In genomic region chr17:48618366-48618896, GRCh38 we compare ENCODE assay signal across 8 cellular contexts. TPM values are rescaled to one million over a fixed set of nuclear protein-coding genes. Genes with fewer than 3 reads are reported as not detected.
DNase-seq lines count a peak whose midpoint lies in the region; ATAC-seq and TF ChIP-seq lines count a peak whose summit lies in the region.

No MANE protein-coding gene starts in this region.

- DNase-seq in DMS153 treated with DMSO at 0.1 percent for 48 hours (lab: John Stamatoyannopoulos, UW; ENCODE audit: unreplicated experiment) (peak; percentile 88), Karpas-422 (peak; percentile 90), SJSA1 (ENCODE audit: low read depth in 1 of 2, low spot score in 2 of 2) (peak; percentile 87 to 89), fibroblast of villous mesenchyme (ENCODE audit: low read depth) (peak; percentile 79), non-pigmented ciliary epithelial cell (ENCODE audit: low read depth) (peak; percentile 26), substantia nigra (lab: John Stamatoyannopoulos, UW) (peak in 46 of 49 donors; percentile 3 to 84 (median 67))
- peak; percentile 94 for DNase-seq in activated effector memory CD4-positive, alpha-beta T cell treated with anti-CD3 and anti-CD28 coated beads, Interleukin-2, amount 50 U/mL, for 16 hours

- H3K27me3 ChIP-seq in Karpas-422 (ENCODE audit: low read length) (no peaks in the 10 kb centered on the region), SJSA1 (replicated peaks) (peaks cover 96% of the 10 kb centered on the region)

- H3K9me2 ChIP-seq in Karpas-422 (replicated peaks; ENCODE audit: insufficient read depth, low read length), result no peaks in the 10 kb centered on the region

- no peak overlapping the region for H2AFZ ChIP-seq in Karpas-422 (ENCODE audit: low read length)

- H3K9ac ChIP-seq in Karpas-422 (ENCODE audit: low read length), result no peak overlapping the region

- no peaks in the 10 kb centered on the region for H4K20me1 ChIP-seq in Karpas-422 (ENCODE audit: insufficient read depth, low read depth, low read length)

- H3K36me3 ChIP-seq in Karpas-422 (ENCODE audit: insufficient read depth, low read length) (no peaks in the 10 kb centered on the region), SJSA1 (no peaks in the 10 kb centered on the region)

- TF ChIP-seq CTCF in fibroblast of villous mesenchyme (IDR thresholded peaks at IDR 0.05; ENCODE audit: insufficient read depth, low read depth, low read length), result peak; percentile 94

- no peak overlapping the region for H3K4me2 ChIP-seq in Karpas-422 (ENCODE audit: low read depth, low read length, poor library complexity, severe bottlenecking)

- H3K79me2 ChIP-seq in Karpas-422 (ENCODE audit: low read length), result no peaks in the 10 kb centered on the region

- no peak overlapping the region for H3K4me3 ChIP-seq in Karpas-422 (ENCODE audit: low read length)
- H3K4me3 ChIP-seq in SJSA1, result no peak overlapping the region
- H3K4me3 ChIP-seq in fibroblast of villous mesenchyme (ENCODE audit: low read depth, low read length), result no peak overlapping the region

- H3K9me3 ChIP-seq in Karpas-422 (ENCODE audit: low read length) (no peaks in the 10 kb centered on the region), SJSA1 (replicated peaks) (no peaks in the 10 kb centered on the region)

- H3K4me1 ChIP-seq in Karpas-422 (ENCODE audit: low read length) (peaks cover 6% of the 10 kb centered on the region), SJSA1 (replicated peaks) (no peaks in the 10 kb centered on the region; the same call in 1 of the 2 replicates)

- ATAC-seq in HG02588 (IDR thresholded peaks at IDR 0.05; ENCODE audit: unreplicated experiment), result no peak

- H3K27ac ChIP-seq in Karpas-422 (ENCODE audit: low read length) (no peak overlapping the region), SJSA1 (no peak overlapping the region), substantia nigra (ENCODE audit: low read depth, low read length, poor library complexity, severe bottlenecking) (no peak overlapping the region)

RNA-seq across cellular contexts. Expression of gene HOXB8, which starts 3.3 kb away (rescaled TPM):
- 4.2 TPM in 1 of 2 replicates, not detected in the other for total RNA-seq in Karpas-422 (2014; rRNA removed; shearing (Covaris generic); ENCODE audit: low replicate concordance)
- total RNA-seq in SJSA1 (2014; rRNA removed; shearing (Covaris generic)), result not detected in 2 replicates
- not detected in 2 replicates for total RNA-seq in fibroblast of villous mesenchyme

RNA-seq across cellular contexts. Expression of gene HOXB7, which starts 7.6 kb away (rescaled TPM):
- 9.7 and 12.1 TPM in 2 replicates for total RNA-seq in Karpas-422 (2014; rRNA removed; shearing (Covaris generic); ENCODE audit: low replicate concordance)
- total RNA-seq in SJSA1 (2014; rRNA removed; shearing (Covaris generic)), result 23.0 and 28.4 TPM in 2 replicates
- total RNA-seq in fibroblast of villous mesenchyme, result 1.7 and 2.6 TPM in 2 replicates

RNA-seq across cellular contexts. Expression of gene HOXB9, which starts 7.7 kb away (rescaled TPM):
- total RNA-seq in Karpas-422 (2014; rRNA removed; shearing (Covaris generic); ENCODE audit: low replicate concordance), result 0.82 and 3.1 TPM in 2 replicates
- 0.11 TPM in 1 of 2 replicates, not detected in the other for total RNA-seq in SJSA1 (2014; rRNA removed; shearing (Covaris generic))
- total RNA-seq in fibroblast of villous mesenchyme, result not detected in 2 replicates

RNA-seq across cellular contexts. Expression of gene HOXB6, which starts 13.6 kb away (rescaled TPM):
- total RNA-seq in Karpas-422 (2014; rRNA removed; shearing (Covaris generic); ENCODE audit: low replicate concordance), result 0.48 and 0.65 TPM in 2 replicates
- total RNA-seq in SJSA1 (2014; rRNA removed; shearing (Covaris generic)), result 4.8 and 7.1 TPM in 2 replicates
- 1.3 and 1.6 TPM in 2 replicates for total RNA-seq in fibroblast of villous mesenchyme

RNA-seq across cellular contexts. Expression of gene HOXB5, which starts 24.9 kb away (rescaled TPM):
- not detected in 2 replicates for total RNA-seq in Karpas-422 (2014; rRNA removed; shearing (Covaris generic); ENCODE audit: low replicate concordance)
- total RNA-seq in SJSA1 (2014; rRNA removed; shearing (Covaris generic)), result 0.05 and 1.2 TPM in 2 replicates
- 0.32 and 0.43 TPM in 2 replicates for total RNA-seq in fibroblast of villous mesenchyme

Comparison
In these comparisons a context has a peak if more than half of its experiments do, and no peak if none do; other contexts are left out.
1. DNase-seq: peak in every context shown above with its lines; median percentile 94 in activated effector memory CD4-positive, alpha-beta T cell treated with anti-CD3 and anti-CD28 coated beads, Interleukin-2, amount 50 U/mL, for 16 hours; 90 in Karpas-422; 88 in DMS153 treated with DMSO at 0.1 percent for 48 hours; 88 in SJSA1; 79 in fibroblast of villous mesenchyme; 67 in substantia nigra; 26 in non-pigmented ciliary epithelial cell.